ENCODE assay signal across 9 cellular contexts in the genomic region with DNA sequence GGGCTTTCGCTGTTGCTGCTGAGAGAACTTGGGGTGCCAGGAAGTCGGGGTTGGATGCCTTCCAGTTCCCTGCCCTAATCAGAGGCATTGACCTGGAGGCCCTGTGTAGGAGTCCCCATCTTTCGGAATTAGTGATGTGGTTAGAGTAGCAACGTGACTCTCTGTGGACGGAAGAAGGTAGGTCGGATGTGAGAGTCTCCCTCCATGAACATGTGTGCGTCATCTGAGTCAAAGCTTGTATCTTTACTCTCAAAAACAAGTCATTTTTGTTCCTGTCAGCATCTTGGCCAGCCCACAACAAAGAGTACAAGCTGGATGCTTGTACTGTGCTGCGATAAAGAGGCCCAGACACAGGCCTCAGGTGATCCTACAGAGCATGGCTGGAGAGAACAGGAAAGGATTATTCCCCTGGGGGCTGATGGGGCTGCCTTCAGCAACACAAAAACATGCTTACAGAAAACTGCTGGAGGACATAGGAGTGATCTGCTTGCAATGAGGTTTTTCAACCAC. TPM values are rescaled to one million over a fixed set of nuclear protein-coding genes. Genes with fewer than 3 reads are reported as not detected.
DNase-seq lines count a peak whose midpoint lies in the region; ATAC-seq, FAIRE-seq and TF ChIP-seq lines count a peak whose summit lies in the region.
"Had no signal": no experiment of that assay in that cellular context is flagged by ENCODE, and none has a peak within 500 bp of the region (broad histone marks: within the 10 kb centered on the region; RNA-seq: fewer than 3 reads in every experiment).

No MANE protein-coding gene starts in this region.

- H3K4me1 Mint-ChIP-seq in T-cell = peaks cover 68 to 85% (median 79%) of the 10 kb centered on the region in 3 donors
- peaks cover 80% of the 10 kb centered on the region for H3K4me1 Mint-ChIP-seq in activated naive CD8-positive, alpha-beta T cell treated with anti-CD3 and anti-CD28 coated beads, Interleukin-2, amount 50 U/mL, for 24 hours
- H3K4me1 Mint-ChIP-seq in stimulated activated naive B cell treated with anti-CD40 and anti-IgM and Interleukin-4, amounts not matched to agents 10 μg/mL and 1 μg/mL and 100 μg/mL, for 72 hours = peaks cover 27 to 38% of the 10 kb centered on the region in 2 donors

- no peaks in the 10 kb centered on the region for H3K36me3 Mint-ChIP-seq in T-cell
- peaks cover 2% of the 10 kb centered on the region for H3K36me3 Mint-ChIP-seq in activated naive CD8-positive, alpha-beta T cell treated with anti-CD3 and anti-CD28 coated beads, Interleukin-2, amount 50 U/mL, for 24 hours (ENCODE audit: low read depth)
- H3K36me3 Mint-ChIP-seq in stimulated activated naive B cell treated with anti-CD40 and anti-IgM and Interleukin-4, amounts not matched to agents 10 μg/mL and 1 μg/mL and 100 μg/mL, for 72 hours = no peaks in the 10 kb centered on the region

- FAIRE-seq in GM12891 (lab: Jason Lieb, UNC) = peak; percentile 91

- peak overlapping the region; percentile 3 to 38 (median 21) for H3K4me3 Mint-ChIP-seq in T-cell
- peak overlapping the region; percentile 43 for H3K4me3 Mint-ChIP-seq in activated naive CD8-positive, alpha-beta T cell treated with anti-CD3 and anti-CD28 coated beads, Interleukin-2, amount 50 U/mL, for 24 hours
- H3K4me3 Mint-ChIP-seq in stimulated activated naive B cell treated with anti-CD40 and anti-IgM and Interleukin-4, amounts not matched to agents 10 μg/mL and 1 μg/mL and 100 μg/mL, for 72 hours = no peak overlapping the region

- DNase-seq in GM12891 (ENCODE audit: insufficient read length, low spot score) (no peak), T-cell (peak; percentile 51 to 95 (median 84)), NCI-H2107 (lab: John Stamatoyannopoulos, UW) (no peak), head of caudate nucleus (no peak), ovary (no peak)
- peak; percentile 65 for DNase-seq in activated naive CD8-positive, alpha-beta T cell treated with anti-CD3 and anti-CD28 coated beads, Interleukin-2, amount 50 U/mL, for 24 hours
- DNase-seq in stimulated activated naive B cell treated with anti-CD40 and anti-IgM and Interleukin-4, amounts not matched to agents 10 μg/mL and 1 μg/mL and 100 μg/mL, for 72 hours = no peak

- peak; percentile 96 for ATAC-seq in HG02610 (IDR thresholded peaks at IDR 0.05; ENCODE audit: unreplicated experiment)
- ATAC-seq in T-cell (replicated peaks in 1 of 4) = peak; percentile 90 to 96 (median 94)
- peak; percentile 95 for ATAC-seq in activated naive CD8-positive, alpha-beta T cell treated with anti-CD3 and anti-CD28 coated beads, Interleukin-2, amount 50 U/mL, for 24 hours
- ATAC-seq in stimulated activated naive B cell treated with anti-CD40 and anti-IgM and Interleukin-4, amounts not matched to agents 10 μg/mL and 1 μg/mL and 100 μg/mL, for 72 hours (replicated peaks) = peak; percentile 82 to 86
- ATAC-seq: body of pancreas had no signal

- intact Hi-C loops in head of caudate nucleus (cut with DNase I) (no loop called here), ovary (cut with DNase I) (no loop called here)

- no peak for TF ChIP-seq POLR2A in GM12891 (IDR thresholded peaks at IDR 0.05; ENCODE audit: low read depth, low read length)
- no peak for TF ChIP-seq POLR2A in ovary (IDR thresholded peaks at IDR 0.05)

- H3K9me3 Mint-ChIP-seq in T-cell = no peaks in the 10 kb centered on the region
- no peaks in the 10 kb centered on the region for H3K9me3 Mint-ChIP-seq in activated naive CD8-positive, alpha-beta T cell treated with anti-CD3 and anti-CD28 coated beads, Interleukin-2, amount 50 U/mL, for 24 hours
- peaks cover 0 to 4% of the 10 kb centered on the region in 2 donors for H3K9me3 Mint-ChIP-seq in stimulated activated naive B cell treated with anti-CD40 and anti-IgM and Interleukin-4, amounts not matched to agents 10 μg/mL and 1 μg/mL and 100 μg/mL, for 72 hours

- no peaks in the 10 kb centered on the region for H3K27me3 Mint-ChIP-seq in T-cell
- H3K27me3 Mint-ChIP-seq in activated naive CD8-positive, alpha-beta T cell treated with anti-CD3 and anti-CD28 coated beads, Interleukin-2, amount 50 U/mL, for 24 hours = no peaks in the 10 kb centered on the region
- H3K27me3 Mint-ChIP-seq in stimulated activated naive B cell treated with anti-CD40 and anti-IgM and Interleukin-4, amounts not matched to agents 10 μg/mL and 1 μg/mL and 100 μg/mL, for 72 hours = no peaks in the 10 kb centered on the region

- TF ChIP-seq EP300 in ovary (IDR thresholded peaks at IDR 0.05) = no peak

- peak overlapping the region; percentile 91 to 92 for H3K27ac Mint-ChIP-seq in T-cell
- peak overlapping the region; percentile 86 for H3K27ac Mint-ChIP-seq in activated naive CD8-positive, alpha-beta T cell treated with anti-CD3 and anti-CD28 coated beads, Interleukin-2, amount 50 U/mL, for 24 hours
- H3K27ac Mint-ChIP-seq in stimulated activated naive B cell treated with anti-CD40 and anti-IgM and Interleukin-4, amounts not matched to agents 10 μg/mL and 1 μg/mL and 100 μg/mL, for 72 hours = no peak overlapping the region

- POLR2A ChIA-PET in T-cell (lab: Charles Lee) = interaction anchor here (0.6 to 1.1 kb wide), 7 partner anchors 14 to 1362 kb away, joined by 3 to 5 read pairs (median 3); partner anchors contain the start of gene DYRK3 (in 1 of the 2)

- no peaks in the 10 kb centered on the region for H3K4me1 ChIP-seq in ovary (ENCODE audit: insufficient read depth)

- H3K9me3 ChIP-seq in ovary = no peaks in the 10 kb centered on the region
- H3K9me3 ChIP-seq: body of pancreas had no signal

- CTCF ChIA-PET in T-cell (lab: Charles Lee) = interaction anchor here (0.6 to 9.3 kb wide), 17 partner anchors 12 to 115 kb away, joined by 3 to 140 read pairs (median 5); no protein-coding TSS in a partner anchor

- 75 to 78% (median 76%) methylated on average over 8 of the region's 8 CpGs for WGBS in ovary, 3 donors

- H3K4me3 ChIP-seq in ovary = no peak overlapping the region
- H3K4me3 ChIP-seq: body of pancreas had no signal

- no peaks in the 10 kb centered on the region for H3K27me3 ChIP-seq in ovary
- H3K27me3 ChIP-seq: body of pancreas had no signal

- TF ChIP-seq CTCF in ovary (IDR thresholded peaks at IDR 0.05) = no peak

- H3K27ac ChIP-seq in ovary = no peak overlapping the region
- H3K27ac ChIP-seq: body of pancreas had no signal

- no peaks in the 10 kb centered on the region for H3K36me3 ChIP-seq in ovary

TF ChIP-seq in GM12891, 5 proteins besides CTCF, POLR2A, EP300 and RAD21:
- TF ChIP-seq SPI1 (IDR thresholded peaks at IDR 0.05; ENCODE audit: low read depth, low read length) = peak; percentile 58
- no peak for TF ChIP-seq POLR2AphosphoS5 (IDR thresholded peaks at IDR 0.05; ENCODE audit: low read depth, low read length)
- TF ChIP-seq PAX5 (IDR thresholded peaks at IDR 0.05; ENCODE audit: insufficient read depth, low read length, severe bottlenecking) = no peak
- TF ChIP-seq POU2F2 (IDR thresholded peaks at IDR 0.05; ENCODE audit: low read depth, low read length) = peak; percentile 88
- no peak for TF ChIP-seq TAF1 (IDR thresholded peaks at IDR 0.05; ENCODE audit: low read depth, low read length)

RNA-seq across cellular contexts. Expression of gene IL10, which starts 31.0 kb away (rescaled TPM):
- polyA plus RNA-seq in GM12891 (2012; ENCODE audit: low read depth, missing spikeins) = 3.3 TPM
- total RNA-seq in T-cell = 1 to 10 TPM in 1 of 5 donors, under 1 TPM in 2, not detected in 2; 0.19 to 1.1 (median 0.26) TPM
- total RNA-seq in ovary = 1 to 10 TPM in 3 of 7 donors, under 1 TPM in 3, not detected in 1; 0.25 to 2.7 (median 0.94) TPM
- polyA plus RNA-seq in ovary = 1 to 10 TPM; 3.2 to 4.0 TPM

RNA-seq across cellular contexts. Expression of gene IL19, which starts 32.7 kb away (rescaled TPM):
- polyA plus RNA-seq in GM12891 (2012; ENCODE audit: low read depth, missing spikeins) = 0.18 TPM
- not detected for total RNA-seq in T-cell
- total RNA-seq in ovary = not detected
- not detected for polyA plus RNA-seq in ovary
- total RNA-seq: body of pancreas had no signal

Comparison
In these comparisons a context has a peak if more than half of its experiments do, and no peak if none do; other contexts are left out.
1. DNase-seq: peak in T-cell (34 of 34) and activated naive CD8-positive, alpha-beta T cell treated with anti-CD3 and anti-CD28 coated beads, Interleukin-2, amount 50 U/mL, for 24 hours (single experiment); none in GM12891 (single experiment), stimulated activated naive B cell treated with anti-CD40 and anti-IgM and Interleukin-4, amounts not matched to agents 10 μg/mL and 1 μg/mL and 100 μg/mL, for 72 hours (single experiment), NCI-H2107 (single experiment), head of caudate nucleus (0 of 42) and ovary (0 of 5).
2. H3K4me3 Mint-ChIP-seq: peak in T-cell (3 of 3) and activated naive CD8-positive, alpha-beta T cell treated with anti-CD3 and anti-CD28 coated beads, Interleukin-2, amount 50 U/mL, for 24 hours (single experiment); none in stimulated activated naive B cell treated with anti-CD40 and anti-IgM and Interleukin-4, amounts not matched to agents 10 μg/mL and 1 μg/mL and 100 μg/mL, for 72 hours (0 of 2).
3. Peak in every context shown above with its lines, with median percentiles within 50 percentile points of each other: ATAC-seq.